14 cellular contexts compared by ENCODE assay signal in the genomic region with DNA sequence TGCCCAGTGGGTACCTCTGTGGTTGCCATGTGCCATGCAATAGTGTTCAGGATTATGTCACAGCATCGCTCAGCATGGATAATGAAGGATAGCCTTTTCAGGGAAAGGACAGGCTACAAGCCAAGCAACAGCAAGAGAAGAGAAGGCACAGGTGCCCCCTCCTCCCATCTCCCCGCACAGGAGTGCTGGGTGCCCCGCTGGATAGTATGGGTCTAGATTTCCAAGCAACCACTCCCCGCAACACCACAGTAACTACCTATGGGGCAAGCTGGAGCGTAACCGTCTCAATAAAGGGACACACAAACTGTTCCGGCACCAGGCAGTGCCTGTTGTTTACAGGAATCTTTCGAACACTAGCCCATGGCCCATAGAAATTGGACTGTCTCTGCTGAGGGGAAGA.
DNase-seq lines count a peak whose midpoint lies in the region; ATAC-seq and TF ChIP-seq lines count a peak whose summit lies in the region.
"Had no signal": no experiment of that assay in that cellular context is flagged by ENCODE, and none has a peak within 500 bp of the region (broad histone marks: within the 10 kb centered on the region; RNA-seq: fewer than 3 reads in every experiment).

No MANE protein-coding gene starts in this region.

- DNase-seq in stimulated activated naive B cell treated with anti-CD40 and anti-IgM and Interleukin-4, amounts not matched to agents 10 μg/mL and 1 μg/mL and 100 μg/mL, for 72 hours = no peak
- no peak for DNase-seq in posterior vena cava (ENCODE audit: low spot score)
- DNase-seq in SHP77 (lab: John Stamatoyannopoulos, UW) = no peak
- no peak for DNase-seq in upper lobe of right lung
- DNase-seq: CD8-positive, alpha-beta T cell; COR-L47; DMS153; DND-41; GDM1; GM23248; H9 had no signal

- H3K36me3 ChIP-seq in upper lobe of right lung = no peaks in the 10 kb centered on the region

- peaks cover 10 to 22% of the 10 kb centered on the region in 2 donors for H3K36me3 Mint-ChIP-seq in stimulated activated naive B cell treated with anti-CD40 and anti-IgM and Interleukin-4, amounts not matched to agents 10 μg/mL and 1 μg/mL and 100 μg/mL, for 72 hours

- H3K27me3 ChIP-seq in layer of hippocampus (ENCODE audit: control insufficient read depth, insufficient read depth, low read length) (no peaks in the 10 kb centered on the region), upper lobe of right lung (no peaks in the 10 kb centered on the region)

- no peaks in the 10 kb centered on the region for H3K9me3 ChIP-seq in upper lobe of right lung

- intact Hi-C loops in posterior vena cava (cut with DNase I) (no loop called here), upper lobe of right lung (cut with DNase I) (no loop called here)

- no peak for TF ChIP-seq CTCF in upper lobe of right lung (IDR thresholded peaks at IDR 0.05)

- no peaks in the 10 kb centered on the region for H3K27me3 Mint-ChIP-seq in stimulated activated naive B cell treated with anti-CD40 and anti-IgM and Interleukin-4, amounts not matched to agents 10 μg/mL and 1 μg/mL and 100 μg/mL, for 72 hours

- H3K4me3 Mint-ChIP-seq in stimulated activated naive B cell treated with anti-CD40 and anti-IgM and Interleukin-4, amounts not matched to agents 10 μg/mL and 1 μg/mL and 100 μg/mL, for 72 hours = no peak overlapping the region
- H3K4me3 Mint-ChIP-seq: CD14-positive monocyte; CD8-positive, alpha-beta T cell; H9 had no signal

- no peak for ATAC-seq in stimulated activated naive B cell treated with anti-CD40 and anti-IgM and Interleukin-4, amounts not matched to agents 10 μg/mL and 1 μg/mL and 100 μg/mL, for 72 hours (replicated peaks)
- ATAC-seq in upper lobe of right lung = no peak
- ATAC-seq: CD8-positive, alpha-beta T cell had no signal

- peak overlapping the region; percentile 62 for H3K27ac Mint-ChIP-seq in stimulated activated naive B cell treated with anti-CD40 and anti-IgM and Interleukin-4, amounts not matched to agents 10 μg/mL and 1 μg/mL and 100 μg/mL, for 72 hours
- H3K27ac Mint-ChIP-seq: CD14-positive monocyte; CD8-positive, alpha-beta T cell had no signal

- H3K4me3 ChIP-seq in upper lobe of right lung = no peak overlapping the region
- H3K4me3 ChIP-seq: GM23248 had no signal

- no peaks in the 10 kb centered on the region for H3K9me3 Mint-ChIP-seq in stimulated activated naive B cell treated with anti-CD40 and anti-IgM and Interleukin-4, amounts not matched to agents 10 μg/mL and 1 μg/mL and 100 μg/mL, for 72 hours
- H3K9me3 Mint-ChIP-seq: CD14-positive monocyte; CD8-positive, alpha-beta T cell; H9 had no signal

- H3K4me1 Mint-ChIP-seq in stimulated activated naive B cell treated with anti-CD40 and anti-IgM and Interleukin-4, amounts not matched to agents 10 μg/mL and 1 μg/mL and 100 μg/mL, for 72 hours = peaks cover 2 to 5% of the 10 kb centered on the region in 2 donors
- H3K4me1 Mint-ChIP-seq: CD14-positive monocyte had no signal

- H3K27ac ChIP-seq in angular gyrus (ENCODE audit: low read depth, low read length) (peak overlapping the region; percentile 98), layer of hippocampus (ENCODE audit: low read depth, low read length) (peak overlapping the region; percentile 95), upper lobe of right lung (no peak overlapping the region)
- H3K27ac ChIP-seq: GM23248 had no signal

- no peaks in the 10 kb centered on the region for H3K4me1 ChIP-seq in upper lobe of right lung
